Comparison of ENCODE assay signal across 8 cellular contexts in the genomic region with DNA sequence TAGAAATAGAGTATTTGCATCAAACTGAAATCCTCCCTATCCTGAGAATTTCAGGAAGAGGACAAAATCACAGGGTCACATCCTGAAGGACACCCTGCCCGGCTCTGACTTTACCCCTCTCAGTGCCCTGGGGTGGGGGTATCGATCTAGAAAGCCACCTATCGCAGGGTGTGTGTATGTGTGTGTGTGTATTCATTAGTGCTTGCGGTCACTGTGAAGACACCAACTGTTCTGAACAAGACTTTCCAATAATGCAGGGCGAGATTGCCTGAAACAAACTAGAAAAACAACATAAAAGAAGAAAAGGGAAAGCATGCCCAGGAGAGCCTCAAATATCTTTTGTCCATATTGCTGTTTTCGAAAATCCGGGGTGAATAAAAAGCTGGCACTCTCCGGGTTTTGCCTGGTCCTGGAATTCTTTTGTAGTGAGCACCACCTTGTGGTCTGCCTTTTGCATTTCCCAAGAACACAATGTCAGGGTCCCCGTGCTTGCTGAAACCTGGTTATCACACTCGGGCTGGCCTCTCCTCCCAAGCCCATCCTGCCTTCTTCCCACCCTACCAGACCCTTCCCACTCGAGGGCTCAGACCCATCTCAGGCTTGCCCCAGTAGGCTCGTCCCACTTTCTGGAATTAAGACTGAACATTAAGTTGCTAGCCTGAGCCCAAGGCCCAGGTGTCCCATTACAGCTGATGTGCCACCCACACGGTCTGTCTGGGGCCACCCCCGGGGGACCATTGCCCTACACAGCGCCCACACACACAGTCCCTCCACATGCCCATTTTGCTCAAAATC. TPM values are rescaled to one million over a fixed set of nuclear protein-coding genes. Genes with fewer than 3 reads are reported as not detected.
A peak's percentile ranks its signal among the peaks of the same experiment; 100 is the strongest.
DNase-seq lines count a peak whose midpoint lies in the region; ATAC-seq, FAIRE-seq and TF ChIP-seq lines count a peak whose summit lies in the region.

No MANE protein-coding gene starts in this region.

- ATAC-seq in effector memory CD8-positive, alpha-beta T cell (replicated peaks): no peak
- ATAC-seq in HG02642 (IDR thresholded peaks at IDR 0.05; ENCODE audit: poor library complexity, unreplicated experiment) (no peak), GM18502 (IDR thresholded peaks at IDR 0.05; ENCODE audit: poor library complexity, unreplicated experiment) (no peak)

- CTCF ChIA-PET in PC-9 (lab: Charles Lee): interaction anchor here (0.9 to 1.0 kb wide), 2 partner anchors 88 to 1281 kb away, joined by 3 read pairs; no protein-coding TSS in a partner anchor

- no peaks in the 10 kb centered on the region for H4K20me1 ChIP-seq in PC-9 (ENCODE audit: insufficient read depth)

- H3K4me3 Mint-ChIP-seq in effector memory CD8-positive, alpha-beta T cell: no peak overlapping the region

- H3K4me1 Mint-ChIP-seq in effector memory CD8-positive, alpha-beta T cell (ENCODE audit: low read depth in 2 of 2): peaks cover 0 to 2% of the 10 kb centered on the region in 2 donors

- POLR2A ChIA-PET in PC-9 (lab: Charles Lee; ENCODE audit: unreplicated experiment): interaction anchor here (0.6 kb wide), 1 partner anchor 1294 kb away, joined by 3 read pairs; no protein-coding TSS in a partner anchor

- peak; percentile 79 for TF ChIP-seq RAD21 in Ishikawa (IDR thresholded peaks at IDR 0.05; ENCODE audit: low read depth)

- H3K27me3 Mint-ChIP-seq in effector memory CD8-positive, alpha-beta T cell: peaks cover 5 to 13% of the 10 kb centered on the region in 2 donors

- H3K27ac Mint-ChIP-seq in effector memory CD8-positive, alpha-beta T cell: no peak overlapping the region

- no peaks in the 10 kb centered on the region for H3K9me3 ChIP-seq in PC-9 (ENCODE audit: insufficient read depth, low read depth)

- no peaks in the 10 kb centered on the region for H3K9me2 ChIP-seq in PC-9 (ENCODE audit: insufficient read depth)

- no peak for TF ChIP-seq EP300 in Ishikawa (IDR thresholded peaks at IDR 0.05; ENCODE audit: borderline replicate concordance)

- H3K4me3 ChIP-seq in PC-9: no peak overlapping the region

- no peak for FAIRE-seq in urothelium cell line (lab: Jason Lieb, UNC)

- H3K36me3 ChIP-seq in PC-9 (ENCODE audit: low read depth): no peaks in the 10 kb centered on the region

- peaks cover 49% of the 10 kb centered on the region for H3K27me3 ChIP-seq in PC-9 (ENCODE audit: insufficient read depth, low read depth)

- intact Hi-C loops in PC-9 (cut with micrococcal nuclease; ENCODE audit: unreplicated experiment): loop anchor here (1.0 to 5.0 kb wide), 4 partner anchors 547 to 1283 kb away; no protein-coding TSS in a partner anchor

- no peaks in the 10 kb centered on the region for H3K79me2 ChIP-seq in PC-9 (ENCODE audit: low read depth)

- peak; percentile 83 for TF ChIP-seq CTCF in PC-9 (conservative IDR thresholded peaks at IDR 0.05)

- H3K27ac ChIP-seq in PC-9: no peak overlapping the region

- no peaks in the 10 kb centered on the region for H3F3A ChIP-seq in PC-9 (ENCODE audit: insufficient read depth, low read depth)

- H3K9me3 Mint-ChIP-seq in effector memory CD8-positive, alpha-beta T cell: no peaks in the 10 kb centered on the region

- DNase-seq in DMS79 treated with DMSO at 0.1 percent for 48 hours (lab: John Stamatoyannopoulos, UW): peak; percentile 94
- DNase-seq in PC-9: peak; percentile 55 to 61
- DNase-seq in effector memory CD8-positive, alpha-beta T cell: peak in 2 of 3 experiments; percentile 10 to 14
- peak; percentile 82 for DNase-seq in medulla oblongata (ENCODE audit: extremely low spot score)
- peak; percentile 72 for DNase-seq in urothelium cell line (ENCODE audit: low spot score)

- H2AFZ ChIP-seq in PC-9: no peak overlapping the region

- no peaks in the 10 kb centered on the region for H3K36me3 Mint-ChIP-seq in effector memory CD8-positive, alpha-beta T cell (ENCODE audit: insufficient read depth)

- H3K4me2 ChIP-seq in PC-9: no peak overlapping the region

- no peaks in the 10 kb centered on the region for H3K4me1 ChIP-seq in PC-9 (replicated peaks; ENCODE audit: insufficient read depth)

- BruUV-seq in PC-9 (replicated peaks; lab: Mats Ljungman, UMichigan): no TSS peak

TF ChIP-seq in Ishikawa, 13 proteins besides CTCF, POLR2A, EP300 and RAD21:
- TF ChIP-seq TAF1 (IDR thresholded peaks at IDR 0.05; ENCODE audit: low read depth): no peak
- no peak for TF ChIP-seq YY1 (IDR thresholded peaks at IDR 0.05; ENCODE audit: low read depth)
- TF ChIP-seq FOXM1 (IDR thresholded peaks at IDR 0.05; ENCODE audit: borderline replicate concordance, low read depth): no peak
- no peak for TF ChIP-seq NFIC (IDR thresholded peaks at IDR 0.05)
- no peak for TF ChIP-seq ZBTB7A (IDR thresholded peaks at IDR 0.05; ENCODE audit: low read depth)
- TF ChIP-seq, protein P1, sequence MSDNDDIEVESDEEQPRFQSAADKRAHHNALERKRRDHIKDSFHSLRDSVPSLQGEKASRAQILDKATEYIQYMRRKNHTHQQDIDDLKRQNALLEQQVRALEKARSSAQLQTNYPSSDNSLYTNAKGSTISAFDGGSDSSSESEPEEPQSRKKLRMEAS (IDR thresholded peaks at IDR 0.05): no peak
- TF ChIP-seq EGR1 (IDR thresholded peaks at IDR 0.05): no peak
- TF ChIP-seq, protein P2, sequence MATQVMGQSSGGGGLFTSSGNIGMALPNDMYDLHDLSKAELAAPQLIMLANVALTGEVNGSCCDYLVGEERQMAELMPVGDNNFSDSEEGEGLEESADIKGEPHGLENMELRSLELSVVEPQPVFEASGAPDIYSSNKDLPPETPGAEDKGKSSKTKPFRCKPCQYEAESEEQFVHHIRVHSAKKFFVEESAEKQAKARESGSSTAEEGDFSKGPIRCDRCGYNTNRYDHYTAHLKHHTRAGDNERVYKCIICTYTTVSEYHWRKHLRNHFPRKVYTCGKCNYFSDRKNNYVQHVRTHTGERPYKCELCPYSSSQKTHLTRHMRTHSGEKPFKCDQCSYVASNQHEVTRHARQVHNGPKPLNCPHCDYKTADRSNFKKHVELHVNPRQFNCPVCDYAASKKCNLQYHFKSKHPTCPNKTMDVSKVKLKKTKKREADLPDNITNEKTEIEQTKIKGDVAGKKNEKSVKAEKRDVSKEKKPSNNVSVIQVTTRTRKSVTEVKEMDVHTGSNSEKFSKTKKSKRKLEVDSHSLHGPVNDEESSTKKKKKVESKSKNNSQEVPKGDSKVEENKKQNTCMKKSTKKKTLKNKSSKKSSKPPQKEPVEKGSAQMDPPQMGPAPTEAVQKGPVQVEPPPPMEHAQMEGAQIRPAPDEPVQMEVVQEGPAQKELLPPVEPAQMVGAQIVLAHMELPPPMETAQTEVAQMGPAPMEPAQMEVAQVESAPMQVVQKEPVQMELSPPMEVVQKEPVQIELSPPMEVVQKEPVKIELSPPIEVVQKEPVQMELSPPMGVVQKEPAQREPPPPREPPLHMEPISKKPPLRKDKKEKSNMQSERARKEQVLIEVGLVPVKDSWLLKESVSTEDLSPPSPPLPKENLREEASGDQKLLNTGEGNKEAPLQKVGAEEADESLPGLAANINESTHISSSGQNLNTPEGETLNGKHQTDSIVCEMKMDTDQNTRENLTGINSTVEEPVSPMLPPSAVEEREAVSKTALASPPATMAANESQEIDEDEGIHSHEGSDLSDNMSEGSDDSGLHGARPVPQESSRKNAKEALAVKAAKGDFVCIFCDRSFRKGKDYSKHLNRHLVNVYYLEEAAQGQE (IDR thresholded peaks at IDR 0.05; ENCODE audit: low read depth): no peak
- no peak for TF ChIP-seq TCF12 (IDR thresholded peaks at IDR 0.05; ENCODE audit: low read depth)
- TF ChIP-seq CREB1 (IDR thresholded peaks at IDR 0.05; ENCODE audit: low read depth): no peak
- TF ChIP-seq, protein P3, sequence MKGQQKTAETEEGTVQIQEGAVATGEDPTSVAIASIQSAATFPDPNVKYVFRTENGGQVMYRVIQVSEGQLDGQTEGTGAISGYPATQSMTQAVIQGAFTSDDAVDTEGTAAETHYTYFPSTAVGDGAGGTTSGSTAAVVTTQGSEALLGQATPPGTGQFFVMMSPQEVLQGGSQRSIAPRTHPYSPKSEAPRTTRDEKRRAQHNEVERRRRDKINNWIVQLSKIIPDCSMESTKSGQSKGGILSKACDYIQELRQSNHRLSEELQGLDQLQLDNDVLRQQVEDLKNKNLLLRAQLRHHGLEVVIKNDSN (IDR thresholded peaks at IDR 0.05): no peak
- TF ChIP-seq CEBPB (IDR thresholded peaks at IDR 0.05): no peak
- TF ChIP-seq TEAD4 (IDR thresholded peaks at IDR 0.05): no peak

RNA-seq across cellular contexts. Expression of a gene that starts 25.0 kb away (rescaled TPM):
- total RNA-seq in PC-9 (2021): 57.6 and 64.7 TPM in 2 replicates

Comparison
In these comparisons a context has a peak if more than half of its experiments do, and no peak if none do; other contexts are left out.
1. DNase-seq: peak in every context shown above with its lines; median percentile 94 in DMS79 treated with DMSO at 0.1 percent for 48 hours; 82 in medulla oblongata; 72 in urothelium cell line; 58 in PC-9; 12 in effector memory CD8-positive, alpha-beta T cell.